ENCODE assay signal across 1 cellular context in the genomic region with DNA sequence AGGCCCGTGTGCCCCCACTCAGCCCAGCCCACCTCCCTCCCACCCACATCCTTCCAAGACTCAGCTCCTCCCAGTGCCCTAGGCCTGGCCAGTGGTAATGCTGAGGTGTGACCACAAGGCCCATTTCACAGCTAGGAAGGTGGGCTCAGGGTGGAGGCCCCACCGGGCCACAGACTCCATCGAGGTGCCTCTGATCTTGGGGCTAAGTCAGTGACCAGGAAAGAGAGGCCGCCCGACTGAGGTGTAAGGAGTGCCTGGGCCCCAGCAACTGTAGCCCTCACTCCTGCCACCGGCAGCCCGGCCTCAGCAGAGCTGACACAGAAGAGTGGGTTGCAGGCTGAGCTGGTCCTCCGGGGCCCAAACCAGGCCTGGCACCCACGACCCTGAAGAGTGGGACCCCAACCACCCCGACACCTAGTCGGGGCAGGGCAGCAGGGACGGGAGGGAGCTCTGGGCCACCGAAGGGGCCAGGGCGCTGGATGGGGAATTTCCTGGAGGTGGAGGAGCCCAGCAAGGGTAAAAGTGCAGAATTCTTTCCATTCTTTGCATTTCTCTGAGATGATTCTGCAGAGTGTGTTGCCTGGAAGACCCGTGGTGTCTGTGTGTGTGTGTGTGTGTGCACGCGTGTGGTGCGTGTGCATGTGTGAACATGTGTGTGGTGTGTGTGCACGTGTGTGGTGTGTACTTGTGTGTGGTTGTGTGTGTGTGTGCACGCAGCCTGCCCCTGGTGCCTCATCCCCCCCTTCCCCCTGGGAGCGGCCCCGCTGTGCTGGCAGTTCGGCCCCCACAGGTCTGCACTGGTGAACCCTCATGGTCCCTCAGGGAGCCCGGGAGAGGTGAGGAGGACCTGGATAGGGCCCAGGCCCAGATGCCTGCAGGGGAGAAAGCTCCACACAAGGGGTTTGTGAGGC.
TF ChIP-seq lines count a peak whose summit lies in the region.

No MANE protein-coding gene starts in this region.

TF ChIP-seq in HepG2, 621 proteins besides CTCF, POLR2A, EP300 and RAD21 (continued from another document and continues in another):
- TF ChIP-seq, protein P1, sequence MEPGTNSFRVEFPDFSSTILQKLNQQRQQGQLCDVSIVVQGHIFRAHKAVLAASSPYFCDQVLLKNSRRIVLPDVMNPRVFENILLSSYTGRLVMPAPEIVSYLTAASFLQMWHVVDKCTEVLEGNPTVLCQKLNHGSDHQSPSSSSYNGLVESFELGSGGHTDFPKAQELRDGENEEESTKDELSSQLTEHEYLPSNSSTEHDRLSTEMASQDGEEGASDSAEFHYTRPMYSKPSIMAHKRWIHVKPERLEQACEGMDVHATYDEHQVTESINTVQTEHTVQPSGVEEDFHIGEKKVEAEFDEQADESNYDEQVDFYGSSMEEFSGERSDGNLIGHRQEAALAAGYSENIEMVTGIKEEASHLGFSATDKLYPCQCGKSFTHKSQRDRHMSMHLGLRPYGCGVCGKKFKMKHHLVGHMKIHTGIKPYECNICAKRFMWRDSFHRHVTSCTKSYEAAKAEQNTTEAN (CRISPR knock-in tag; conservative IDR thresholded peaks at IDR 0.05), result peak; percentile 94
- TF ChIP-seq EZH2 (conservative IDR thresholded peaks at IDR 0.05; ENCODE audit: low read depth, low read length) (no peak), TCF7 (IDR thresholded peaks at IDR 0.05; ENCODE audit: low read depth) (no peak), NFKBIZ (CRISPR knock-in tag; IDR thresholded peaks at IDR 0.05) (0 out of 2 replicates have a peak, but pooled peaks have one; percentile 56), ZNF577 (CRISPR knock-in tag; IDR thresholded peaks at IDR 0.05; ENCODE audit: borderline replicate concordance, low read depth) (no peak), ZNF431 (CRISPR knock-in tag; IDR thresholded peaks at IDR 0.05; ENCODE audit: borderline replicate concordance, low read depth) (0 out of 2 replicates have a peak, but pooled peaks have one; percentile 76), FOXK2 (IDR thresholded peaks at IDR 0.05) (no peak), TAF1 (CRISPR knock-in tag; IDR thresholded peaks at IDR 0.05) (no peak; the same call in 1 of the 2 replicates), PRDM4 (CRISPR knock-in tag; IDR thresholded peaks at IDR 0.05; ENCODE audit: borderline replicate concordance) (no peak), NFYB (CRISPR knock-in tag; IDR thresholded peaks at IDR 0.05) (no peak), KLF6 (CRISPR knock-in tag; IDR thresholded peaks at IDR 0.05) (0 out of 2 replicates have a peak, but pooled peaks have one; percentile 44), SMARCE1 (IDR thresholded peaks at IDR 0.05; ENCODE audit: borderline replicate concordance) (no peak), ZNF263 (CRISPR knock-in tag; IDR thresholded peaks at IDR 0.05) (no peak; the same call in 1 of the 2 replicates), ZNF496 (CRISPR knock-in tag; IDR thresholded peaks at IDR 0.05; ENCODE audit: insufficient replicate concordance) (no peak), YEATS4 (CRISPR knock-in tag; IDR thresholded peaks at IDR 0.05; ENCODE audit: borderline replicate concordance) (peak; percentile 34; the same call in 1 of the 2 replicates), ZNF563 (CRISPR knock-in tag; IDR thresholded peaks at IDR 0.05) (peak; percentile 71; the same call in 1 of the 2 replicates), ZNF562 (CRISPR knock-in tag; IDR thresholded peaks at IDR 0.05; ENCODE audit: borderline replicate concordance) (no peak), PTBP1 (IDR thresholded peaks at IDR 0.05; ENCODE audit: low read depth, low read length, poor library complexity, severe bottlenecking) (no peak), NRL (CRISPR knock-in tag; IDR thresholded peaks at IDR 0.05; ENCODE audit: borderline replicate concordance) (no peak; the same call in 1 of the 2 replicates), PHF5A (CRISPR knock-in tag; IDR thresholded peaks at IDR 0.05; ENCODE audit: low read depth, unreplicated experiment) (peak; percentile 58), ZNF292 (CRISPR knock-in tag; IDR thresholded peaks at IDR 0.05; ENCODE audit: borderline replicate concordance, low read depth) (0 out of 2 replicates have a peak, but pooled peaks have one; percentile 56), ZNF724P (CRISPR knock-in tag; IDR thresholded peaks at IDR 0.05; ENCODE audit: borderline replicate concordance) (no peak), ERF (CRISPR knock-in tag; IDR thresholded peaks at IDR 0.05) (peak; percentile 43; the same call in 1 of the 2 replicates), SMYD3 (CRISPR knock-in tag; IDR thresholded peaks at IDR 0.05) (no peak), SRSF9 (IDR thresholded peaks at IDR 0.05; ENCODE audit: borderline replicate concordance, insufficient read depth, low read depth, low read length, poor library complexity, severe bottlenecking) (no peak)
- TF ChIP-seq, protein P2, sequence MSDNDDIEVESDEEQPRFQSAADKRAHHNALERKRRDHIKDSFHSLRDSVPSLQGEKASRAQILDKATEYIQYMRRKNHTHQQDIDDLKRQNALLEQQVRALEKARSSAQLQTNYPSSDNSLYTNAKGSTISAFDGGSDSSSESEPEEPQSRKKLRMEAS (IDR thresholded peaks at IDR 0.05), result peak; percentile 85
- TF ChIP-seq, protein P3, sequence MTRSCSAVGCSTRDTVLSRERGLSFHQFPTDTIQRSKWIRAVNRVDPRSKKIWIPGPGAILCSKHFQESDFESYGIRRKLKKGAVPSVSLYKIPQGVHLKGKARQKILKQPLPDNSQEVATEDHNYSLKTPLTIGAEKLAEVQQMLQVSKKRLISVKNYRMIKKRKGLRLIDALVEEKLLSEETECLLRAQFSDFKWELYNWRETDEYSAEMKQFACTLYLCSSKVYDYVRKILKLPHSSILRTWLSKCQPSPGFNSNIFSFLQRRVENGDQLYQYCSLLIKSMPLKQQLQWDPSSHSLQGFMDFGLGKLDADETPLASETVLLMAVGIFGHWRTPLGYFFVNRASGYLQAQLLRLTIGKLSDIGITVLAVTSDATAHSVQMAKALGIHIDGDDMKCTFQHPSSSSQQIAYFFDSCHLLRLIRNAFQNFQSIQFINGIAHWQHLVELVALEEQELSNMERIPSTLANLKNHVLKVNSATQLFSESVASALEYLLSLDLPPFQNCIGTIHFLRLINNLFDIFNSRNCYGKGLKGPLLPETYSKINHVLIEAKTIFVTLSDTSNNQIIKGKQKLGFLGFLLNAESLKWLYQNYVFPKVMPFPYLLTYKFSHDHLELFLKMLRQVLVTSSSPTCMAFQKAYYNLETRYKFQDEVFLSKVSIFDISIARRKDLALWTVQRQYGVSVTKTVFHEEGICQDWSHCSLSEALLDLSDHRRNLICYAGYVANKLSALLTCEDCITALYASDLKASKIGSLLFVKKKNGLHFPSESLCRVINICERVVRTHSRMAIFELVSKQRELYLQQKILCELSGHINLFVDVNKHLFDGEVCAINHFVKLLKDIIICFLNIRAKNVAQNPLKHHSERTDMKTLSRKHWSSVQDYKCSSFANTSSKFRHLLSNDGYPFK (CRISPR knock-in tag; IDR thresholded peaks at IDR 0.05; ENCODE audit: borderline replicate concordance), result 0 out of 2 replicates have a peak, but pooled peaks have one; percentile 9
- TF ChIP-seq, protein P4, sequence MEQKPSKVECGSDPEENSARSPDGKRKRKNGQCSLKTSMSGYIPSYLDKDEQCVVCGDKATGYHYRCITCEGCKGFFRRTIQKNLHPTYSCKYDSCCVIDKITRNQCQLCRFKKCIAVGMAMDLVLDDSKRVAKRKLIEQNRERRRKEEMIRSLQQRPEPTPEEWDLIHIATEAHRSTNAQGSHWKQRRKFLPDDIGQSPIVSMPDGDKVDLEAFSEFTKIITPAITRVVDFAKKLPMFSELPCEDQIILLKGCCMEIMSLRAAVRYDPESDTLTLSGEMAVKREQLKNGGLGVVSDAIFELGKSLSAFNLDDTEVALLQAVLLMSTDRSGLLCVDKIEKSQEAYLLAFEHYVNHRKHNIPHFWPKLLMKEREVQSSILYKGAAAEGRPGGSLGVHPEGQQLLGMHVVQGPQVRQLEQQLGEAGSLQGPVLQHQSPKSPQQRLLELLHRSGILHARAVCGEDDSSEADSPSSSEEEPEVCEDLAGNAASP (CRISPR knock-in tag; IDR thresholded peaks at IDR 0.05; ENCODE audit: borderline replicate concordance), result peak; percentile 42; the same call in 1 of the 2 replicates
- TF ChIP-seq, protein P5, sequence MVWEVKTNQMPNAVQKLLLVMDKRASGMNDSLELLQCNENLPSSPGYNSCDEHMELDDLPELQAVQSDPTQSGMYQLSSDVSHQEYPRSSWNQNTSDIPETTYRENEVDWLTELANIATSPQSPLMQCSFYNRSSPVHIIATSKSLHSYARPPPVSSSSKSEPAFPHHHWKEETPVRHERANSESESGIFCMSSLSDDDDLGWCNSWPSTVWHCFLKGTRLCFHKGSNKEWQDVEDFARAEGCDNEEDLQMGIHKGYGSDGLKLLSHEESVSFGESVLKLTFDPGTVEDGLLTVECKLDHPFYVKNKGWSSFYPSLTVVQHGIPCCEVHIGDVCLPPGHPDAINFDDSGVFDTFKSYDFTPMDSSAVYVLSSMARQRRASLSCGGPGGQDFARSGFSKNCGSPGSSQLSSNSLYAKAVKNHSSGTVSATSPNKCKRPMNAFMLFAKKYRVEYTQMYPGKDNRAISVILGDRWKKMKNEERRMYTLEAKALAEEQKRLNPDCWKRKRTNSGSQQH (CRISPR knock-in tag; IDR thresholded peaks at IDR 0.05; ENCODE audit: low read depth), result no peak
- TF ChIP-seq, protein P6, sequence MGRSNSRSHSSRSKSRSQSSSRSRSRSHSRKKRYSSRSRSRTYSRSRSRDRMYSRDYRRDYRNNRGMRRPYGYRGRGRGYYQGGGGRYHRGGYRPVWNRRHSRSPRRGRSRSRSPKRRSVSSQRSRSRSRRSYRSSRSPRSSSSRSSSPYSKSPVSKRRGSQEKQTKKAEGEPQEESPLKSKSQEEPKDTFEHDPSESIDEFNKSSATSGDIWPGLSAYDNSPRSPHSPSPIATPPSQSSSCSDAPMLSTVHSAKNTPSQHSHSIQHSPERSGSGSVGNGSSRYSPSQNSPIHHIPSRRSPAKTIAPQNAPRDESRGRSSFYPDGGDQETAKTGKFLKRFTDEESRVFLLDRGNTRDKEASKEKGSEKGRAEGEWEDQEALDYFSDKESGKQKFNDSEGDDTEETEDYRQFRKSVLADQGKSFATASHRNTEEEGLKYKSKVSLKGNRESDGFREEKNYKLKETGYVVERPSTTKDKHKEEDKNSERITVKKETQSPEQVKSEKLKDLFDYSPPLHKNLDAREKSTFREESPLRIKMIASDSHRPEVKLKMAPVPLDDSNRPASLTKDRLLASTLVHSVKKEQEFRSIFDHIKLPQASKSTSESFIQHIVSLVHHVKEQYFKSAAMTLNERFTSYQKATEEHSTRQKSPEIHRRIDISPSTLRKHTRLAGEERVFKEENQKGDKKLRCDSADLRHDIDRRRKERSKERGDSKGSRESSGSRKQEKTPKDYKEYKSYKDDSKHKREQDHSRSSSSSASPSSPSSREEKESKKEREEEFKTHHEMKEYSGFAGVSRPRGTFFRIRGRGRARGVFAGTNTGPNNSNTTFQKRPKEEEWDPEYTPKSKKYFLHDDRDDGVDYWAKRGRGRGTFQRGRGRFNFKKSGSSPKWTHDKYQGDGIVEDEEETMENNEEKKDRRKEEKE (IDR thresholded peaks at IDR 0.05), result no peak
- TF ChIP-seq, protein P7, sequence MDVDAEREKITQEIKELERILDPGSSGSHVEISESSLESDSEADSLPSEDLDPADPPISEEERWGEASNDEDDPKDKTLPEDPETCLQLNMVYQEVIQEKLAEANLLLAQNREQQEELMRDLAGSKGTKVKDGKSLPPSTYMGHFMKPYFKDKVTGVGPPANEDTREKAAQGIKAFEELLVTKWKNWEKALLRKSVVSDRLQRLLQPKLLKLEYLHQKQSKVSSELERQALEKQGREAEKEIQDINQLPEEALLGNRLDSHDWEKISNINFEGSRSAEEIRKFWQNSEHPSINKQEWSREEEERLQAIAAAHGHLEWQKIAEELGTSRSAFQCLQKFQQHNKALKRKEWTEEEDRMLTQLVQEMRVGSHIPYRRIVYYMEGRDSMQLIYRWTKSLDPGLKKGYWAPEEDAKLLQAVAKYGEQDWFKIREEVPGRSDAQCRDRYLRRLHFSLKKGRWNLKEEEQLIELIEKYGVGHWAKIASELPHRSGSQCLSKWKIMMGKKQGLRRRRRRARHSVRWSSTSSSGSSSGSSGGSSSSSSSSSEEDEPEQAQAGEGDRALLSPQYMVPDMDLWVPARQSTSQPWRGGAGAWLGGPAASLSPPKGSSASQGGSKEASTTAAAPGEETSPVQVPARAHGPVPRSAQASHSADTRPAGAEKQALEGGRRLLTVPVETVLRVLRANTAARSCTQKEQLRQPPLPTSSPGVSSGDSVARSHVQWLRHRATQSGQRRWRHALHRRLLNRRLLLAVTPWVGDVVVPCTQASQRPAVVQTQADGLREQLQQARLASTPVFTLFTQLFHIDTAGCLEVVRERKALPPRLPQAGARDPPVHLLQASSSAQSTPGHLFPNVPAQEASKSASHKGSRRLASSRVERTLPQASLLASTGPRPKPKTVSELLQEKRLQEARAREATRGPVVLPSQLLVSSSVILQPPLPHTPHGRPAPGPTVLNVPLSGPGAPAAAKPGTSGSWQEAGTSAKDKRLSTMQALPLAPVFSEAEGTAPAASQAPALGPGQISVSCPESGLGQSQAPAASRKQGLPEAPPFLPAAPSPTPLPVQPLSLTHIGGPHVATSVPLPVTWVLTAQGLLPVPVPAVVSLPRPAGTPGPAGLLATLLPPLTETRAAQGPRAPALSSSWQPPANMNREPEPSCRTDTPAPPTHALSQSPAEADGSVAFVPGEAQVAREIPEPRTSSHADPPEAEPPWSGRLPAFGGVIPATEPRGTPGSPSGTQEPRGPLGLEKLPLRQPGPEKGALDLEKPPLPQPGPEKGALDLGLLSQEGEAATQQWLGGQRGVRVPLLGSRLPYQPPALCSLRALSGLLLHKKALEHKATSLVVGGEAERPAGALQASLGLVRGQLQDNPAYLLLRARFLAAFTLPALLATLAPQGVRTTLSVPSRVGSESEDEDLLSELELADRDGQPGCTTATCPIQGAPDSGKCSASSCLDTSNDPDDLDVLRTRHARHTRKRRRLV (CRISPR knock-in tag; IDR thresholded peaks at IDR 0.05), result 0 out of 2 replicates have a peak, but pooled peaks have one; percentile 65
